In genomic region chr7:76303829-76304505, GRCh38 we compare ENCODE assay signal across 8 cellular contexts. TPM values are rescaled to one million over a fixed set of nuclear protein-coding genes. Genes with fewer than 3 reads are reported as not detected.
DNase-seq lines count a peak whose midpoint lies in the region; ATAC-seq and TF ChIP-seq lines count a peak whose summit lies in the region.

No MANE protein-coding gene starts in this region.

- TF ChIP-seq POLR2A in gastrocnemius medialis (IDR thresholded peaks at IDR 0.05) = peak; percentile 9 to 18

- ATAC-seq in foreskin keratinocyte (peak; percentile 25), gastrocnemius medialis (peak; percentile 7 to 16), HG02870 (IDR thresholded peaks at IDR 0.05; ENCODE audit: unreplicated experiment) (no peak), GM21360 (IDR thresholded peaks at IDR 0.05; ENCODE audit: unreplicated experiment) (no peak)

- TF ChIP-seq CTCF in WI38 (IDR thresholded peaks at IDR 0.05; ENCODE audit: low read depth, low read length) (no peak), foreskin keratinocyte (conservative IDR thresholded peaks at IDR 0.05) (no peak), gastrocnemius medialis (IDR thresholded peaks at IDR 0.05 in 4 of 5, conservative IDR thresholded peaks at IDR 0.05 in 1 of 5) (no peak)

- peaks cover 19% of the 10 kb centered on the region for H3K4me1 Mint-ChIP-seq in activated CD4-positive, alpha-beta T cell treated with anti-CD3 and anti-CD28 coated beads, Interleukin-2, amount 10 ng/mL, durations not matched to agents 7 days and 5 days

- H3K27me3 Mint-ChIP-seq in activated CD4-positive, alpha-beta T cell treated with anti-CD3 and anti-CD28 coated beads, Interleukin-2, amount 10 ng/mL, durations not matched to agents 7 days and 5 days = peaks cover 19% of the 10 kb centered on the region

- peak overlapping the region; percentile 84 for H3K4me3 Mint-ChIP-seq in activated CD4-positive, alpha-beta T cell treated with anti-CD3 and anti-CD28 coated beads, Interleukin-2, amount 10 ng/mL, durations not matched to agents 7 days and 5 days

- H3K36me3 ChIP-seq in gastrocnemius medialis = peaks cover 0 to 13% of the 10 kb centered on the region in 2 donors

- intact Hi-C loops in gastrocnemius medialis (cut with DNase I; ENCODE audit: low total_unique reads) = no loop called here

- no peak overlapping the region for H3K27ac ChIP-seq in foreskin keratinocyte
- H3K27ac ChIP-seq in gastrocnemius medialis = peak overlapping the region; percentile 99 to 100 (median 100)

- H3K36me3 Mint-ChIP-seq in activated CD4-positive, alpha-beta T cell treated with anti-CD3 and anti-CD28 coated beads, Interleukin-2, amount 10 ng/mL, durations not matched to agents 7 days and 5 days (ENCODE audit: low read depth) = peaks cover 2% of the 10 kb centered on the region

- peaks cover 20% of the 10 kb centered on the region for H3K4me1 ChIP-seq in foreskin keratinocyte
- H3K4me1 ChIP-seq in gastrocnemius medialis = peaks cover 54 to 61% of the 10 kb centered on the region in 2 donors

- POLR2A ChIA-PET in activated CD4-positive, alpha-beta T cell treated with anti-CD3 and anti-CD28 coated beads, Interleukin-2, amount 10 ng/mL, durations not matched to agents 7 days and 5 days (lab: Charles Lee) = no interaction called here

- in situ Hi-C loops in gastrocnemius medialis (cut with MboI; ENCODE audit: low sequenced_read_pairs in 4 of 4) = no loop called here

- CTCF ChIA-PET in activated CD4-positive, alpha-beta T cell treated with anti-CD3 and anti-CD28 coated beads, Interleukin-2, amount 10 ng/mL, durations not matched to agents 7 days and 5 days (lab: Charles Lee) = interaction anchor here (1.1 to 6.1 kb wide), 5 partner anchors 9 to 14 kb away, joined by 5 to 53 read pairs (median 11); no protein-coding TSS in a partner anchor

- H3K27me3 ChIP-seq in foreskin keratinocyte = no peaks in the 10 kb centered on the region
- no peaks in the 10 kb centered on the region for H3K27me3 ChIP-seq in gastrocnemius medialis

- H3K4me3 ChIP-seq in WI38 (ENCODE audit: low read depth, low read length) (peak overlapping the region; percentile 95), gastrocnemius medialis (peak overlapping the region; percentile 87 to 97 (median 95))

- no peak for DNase-seq in activated CD4-positive, alpha-beta T cell treated with anti-CD3 and anti-CD28 coated beads, Interleukin-2, amount 10 ng/mL, durations not matched to agents 7 days and 5 days
- no peak for DNase-seq in activated CD4-positive, alpha-beta T cell treated with anti-CD3 and anti-CD28 coated beads for 1 hour
- DNase-seq in foreskin keratinocyte (peak in 1 of 2 donors; percentile 63), gastrocnemius medialis (peak; percentile 61 to 81), NOMO-1 treated with dmso at 0.1 percent for 144 hours (lab: John Stamatoyannopoulos, UW; ENCODE audit: unreplicated experiment) (no peak)

- H3K27ac Mint-ChIP-seq in activated CD4-positive, alpha-beta T cell treated with anti-CD3 and anti-CD28 coated beads, Interleukin-2, amount 10 ng/mL, durations not matched to agents 7 days and 5 days = peak overlapping the region; percentile 85

- H3K9me3 ChIP-seq in gastrocnemius medialis = no peaks in the 10 kb centered on the region

- H3K9me3 Mint-ChIP-seq in activated CD4-positive, alpha-beta T cell treated with anti-CD3 and anti-CD28 coated beads, Interleukin-2, amount 10 ng/mL, durations not matched to agents 7 days and 5 days = no peaks in the 10 kb centered on the region

RNA-seq across cellular contexts. Expression of gene HSPB1, which starts 1.5 kb away (rescaled TPM):
- 10 to 100 TPM; 27.0 to 28.1 TPM for total RNA-seq in activated CD4-positive, alpha-beta T cell treated with anti-CD3 and anti-CD28 coated beads, Interleukin-2, amount 10 ng/mL, durations not matched to agents 7 days and 5 days
- total RNA-seq in foreskin keratinocyte = 204 and 286 TPM in 2 replicates
- polyA plus RNA-seq in foreskin keratinocyte = 502 and 562 TPM in 2 replicates
- 1,000 to 10,000 TPM; 1,878 to 2,898 (median 2,185) TPM for total RNA-seq in gastrocnemius medialis

RNA-seq across cellular contexts. Expression of gene YWHAG, which starts 54.8 kb away (rescaled TPM):
- 10 to 100 TPM; 68.0 to 75.1 TPM for total RNA-seq in activated CD4-positive, alpha-beta T cell treated with anti-CD3 and anti-CD28 coated beads, Interleukin-2, amount 10 ng/mL, durations not matched to agents 7 days and 5 days
- 195 and 216 TPM in 2 replicates for total RNA-seq in foreskin keratinocyte
- polyA plus RNA-seq in foreskin keratinocyte = 70.5 and 89.6 TPM in 2 replicates
- 100 to 1,000 TPM; 119 to 262 (median 179) TPM for total RNA-seq in gastrocnemius medialis

Comparison
In these comparisons a context has a peak if more than half of its experiments do, and no peak if none do; other contexts are left out.
1. DNase-seq: peak in gastrocnemius medialis (2 of 2); none in activated CD4-positive, alpha-beta T cell treated with anti-CD3 and anti-CD28 coated beads, Interleukin-2, amount 10 ng/mL, durations not matched to agents 7 days and 5 days (single experiment), activated CD4-positive, alpha-beta T cell treated with anti-CD3 and anti-CD28 coated beads for 1 hour (single experiment) and NOMO-1 treated with dmso at 0.1 percent for 144 hours (single experiment).
2. ATAC-seq: peak in foreskin keratinocyte (single experiment) and gastrocnemius medialis (2 of 2); none in HG02870 (single experiment) and GM21360 (single experiment).